15 cellular contexts compared by ENCODE assay signal in genomic region chr10:85623758-85624157, GRCh38.
DNase-seq lines count a peak whose midpoint lies in the region; ATAC-seq and TF ChIP-seq lines count a peak whose summit lies in the region.
"Had no signal": no experiment of that assay in that cellular context is flagged by ENCODE, and none has a peak within 500 bp of the region (broad histone marks: within the 10 kb centered on the region; RNA-seq: fewer than 3 reads in every experiment).

No MANE protein-coding gene starts in this region.

- H3K4me2 ChIP-seq in BLaER1 (peak overlapping the region; percentile 56), DND-41 (ENCODE audit: insufficient read depth, low read length) (no peak overlapping the region)
- H3K4me2 ChIP-seq in BLaER1 treated with 17β-estradiol and CSF1 and Interleukin-3, amounts not matched to agents 10 nM and 100 nM: peak overlapping the region in 8 of 11 experiments; percentile 21 to 67 (median 51); a peak in 15 of 22 replicates

- H3K36me3 Mint-ChIP-seq in osteocyte (ENCODE audit: unreplicated experiment): no peaks in the 10 kb centered on the region
- H3K36me3 Mint-ChIP-seq: CD14-positive monocyte; CD4-positive, alpha-beta memory T cell had no signal

- H3K36me3 ChIP-seq in BLaER1 (no peaks in the 10 kb centered on the region), DND-41 (ENCODE audit: insufficient read depth, low read length) (no peaks in the 10 kb centered on the region)
- H3K36me3 ChIP-seq in BLaER1 treated with 17β-estradiol and CSF1 and Interleukin-3, amounts not matched to agents 10 nM and 100 nM: no peaks in the 10 kb centered on the region
- H3K36me3 ChIP-seq: HAP-1 had no signal

- ATAC-seq in DND-41 (ENCODE audit: insufficient read depth, low read depth): peak; percentile 69
- ATAC-seq in GM21528 (IDR thresholded peaks at IDR 0.05; ENCODE audit: low FRiP score, unreplicated experiment): no peak
- ATAC-seq in HG02610 (IDR thresholded peaks at IDR 0.05; ENCODE audit: unreplicated experiment): no peak

- no peak for TF ChIP-seq CTCF in DND-41 (IDR thresholded peaks at IDR 0.05; ENCODE audit: borderline replicate concordance, extremely low read depth, low read length, poor library complexity, severe bottlenecking)
- no peak for TF ChIP-seq CTCF in osteocyte (IDR thresholded peaks at IDR 0.05)

- no peaks in the 10 kb centered on the region for H3K79me2 ChIP-seq in DND-41 (ENCODE audit: insufficient read depth, low read length)

- H3K4me3 ChIP-seq in BLaER1 (no peak overlapping the region), DND-41 (ENCODE audit: low read depth in 1 of 2, low read length in 2 of 2) (no peak overlapping the region)
- no peak overlapping the region for H3K4me3 ChIP-seq in BLaER1 treated with 17β-estradiol and CSF1 and Interleukin-3, amounts not matched to agents 10 nM and 100 nM
- H3K4me3 ChIP-seq: HAP-1 had no signal

- no peaks in the 10 kb centered on the region for H3K4me1 Mint-ChIP-seq in osteocyte (ENCODE audit: unreplicated experiment)
- H3K4me1 Mint-ChIP-seq: CD14-positive monocyte had no signal

- no peak overlapping the region for H3K4me3 Mint-ChIP-seq in osteocyte (ENCODE audit: unreplicated experiment)
- H3K4me3 Mint-ChIP-seq: CD14-positive monocyte; CD4-positive, alpha-beta memory T cell; HFFc6 had no signal

- peaks cover 3% of the 10 kb centered on the region for H3K9me3 Mint-ChIP-seq in osteocyte (ENCODE audit: unreplicated experiment)
- H3K9me3 Mint-ChIP-seq: CD4-positive, alpha-beta memory T cell had no signal

- H3K27ac Mint-ChIP-seq in osteocyte (ENCODE audit: unreplicated experiment): no peak overlapping the region
- H3K27ac Mint-ChIP-seq: CD14-positive monocyte; CD4-positive, alpha-beta memory T cell; HFFc6 had no signal

- H2AFZ ChIP-seq in DND-41 (ENCODE audit: low read depth, low read length): no peak overlapping the region

- H3K9ac ChIP-seq in BLaER1 (no peak overlapping the region), DND-41 (ENCODE audit: low read depth, low read length) (no peak overlapping the region)
- H3K9ac ChIP-seq in BLaER1 treated with 17β-estradiol and CSF1 and Interleukin-3, amounts not matched to agents 10 nM and 100 nM: no peak overlapping the region

- peak; percentile 30 for DNase-seq in DND-41
- DNase-seq in osteocyte (ENCODE audit: extremely low spot score, unreplicated experiment): peak; percentile 10
- DNase-seq: CD4-positive, alpha-beta memory T cell; COR-L47; DMS153; EL; GDM1; GOT3; HFFc6 had no signal

- H3K27me3 Mint-ChIP-seq in osteocyte (ENCODE audit: unreplicated experiment): no peaks in the 10 kb centered on the region

- H3K27ac ChIP-seq in BLaER1: no peak overlapping the region
- no peak overlapping the region for H3K27ac ChIP-seq in BLaER1 treated with 17β-estradiol and CSF1 and Interleukin-3, amounts not matched to agents 10 nM and 100 nM
- H3K27ac ChIP-seq in DND-41 (ENCODE audit: low read length): no peak overlapping the region

- H3K9me3 ChIP-seq in BLaER1 (no peaks in the 10 kb centered on the region), DND-41 (ENCODE audit: insufficient read depth, low read length, severe bottlenecking) (no peaks in the 10 kb centered on the region)
- H3K9me3 ChIP-seq in BLaER1 treated with 17β-estradiol and CSF1 and Interleukin-3, amounts not matched to agents 10 nM and 100 nM (replicated peaks in 1 of 11): no peaks in the 10 kb centered on the region
- H3K9me3 ChIP-seq: HAP-1 had no signal

- H4K20me1 ChIP-seq in BLaER1 (no peaks in the 10 kb centered on the region), DND-41 (ENCODE audit: insufficient read depth, low read length) (no peaks in the 10 kb centered on the region)
- no peaks in the 10 kb centered on the region for H4K20me1 ChIP-seq in BLaER1 treated with 17β-estradiol and CSF1 and Interleukin-3, amounts not matched to agents 10 nM and 100 nM

- H3K27me3 ChIP-seq in BLaER1: no peaks in the 10 kb centered on the region
- H3K27me3 ChIP-seq in BLaER1 treated with 17β-estradiol and CSF1 and Interleukin-3, amounts not matched to agents 10 nM and 100 nM: no peaks in the 10 kb centered on the region
- H3K27me3 ChIP-seq in DND-41 (ENCODE audit: insufficient read depth, low read length, poor library complexity): no peaks in the 10 kb centered on the region

- H3K4me1 ChIP-seq in BLaER1 (peaks cover 13% of the 10 kb centered on the region), DND-41 (ENCODE audit: insufficient read depth, low read length) (peaks cover 19% of the 10 kb centered on the region)
- peaks cover 0 to 14% (median 11%) of the 10 kb centered on the region in 10 experiments; a peak in 13 of 20 replicates for H3K4me1 ChIP-seq in BLaER1 treated with 17β-estradiol and CSF1 and Interleukin-3, amounts not matched to agents 10 nM and 100 nM
- H3K4me1 ChIP-seq: HAP-1 had no signal
